Comparison of ENCODE assay signal across 1 cellular context in genomic region chr2:158984554-158985207, GRCh38.
TF ChIP-seq lines count a peak whose summit lies in the region.

No MANE protein-coding gene starts in this region.

TF ChIP-seq in IMR-90, 13 proteins besides CTCF, POLR2A, EP300 and RAD21 (continued from another document):
- no peak for TF ChIP-seq USF2 (IDR thresholded peaks at IDR 0.05; ENCODE audit: low read depth, low read length)
- no peak for TF ChIP-seq SMC3 (IDR thresholded peaks at IDR 0.05; ENCODE audit: low read depth, low read length)
- no peak for TF ChIP-seq MXI1 (IDR thresholded peaks at IDR 0.05; ENCODE audit: borderline replicate concordance, low read depth, low read length)
- no peak for TF ChIP-seq RFX5 (IDR thresholded peaks at IDR 0.05; ENCODE audit: low read depth, low read length)
- TF ChIP-seq RCOR1 (IDR thresholded peaks at IDR 0.05; ENCODE audit: insufficient replicate concordance, low read length), result no peak
- TF ChIP-seq BHLHE40 (IDR thresholded peaks at IDR 0.05; ENCODE audit: low read depth, low read length), result no peak
